In the genomic region with DNA sequence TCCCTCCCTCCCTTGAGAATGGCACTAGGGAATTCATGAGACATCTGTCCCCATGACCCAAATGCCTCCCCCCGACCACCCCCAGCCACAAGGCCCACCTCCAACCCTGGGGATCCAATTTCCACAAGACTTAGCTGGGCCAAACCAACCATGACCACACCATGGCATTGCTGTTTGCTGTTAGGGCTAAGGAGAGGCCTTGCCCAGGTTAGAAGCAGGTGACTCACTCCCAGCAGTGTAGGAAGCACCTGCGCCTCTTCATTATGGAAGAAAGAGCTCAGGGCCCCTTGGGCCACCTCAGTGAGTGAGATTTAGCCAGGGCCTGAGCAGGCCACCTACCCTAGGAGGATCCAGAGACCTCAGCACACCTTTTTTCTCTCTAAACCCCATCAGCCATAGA, we compare ENCODE assay signal across 20 cellular contexts.
"Had no signal": no experiment of that assay in that cellular context is flagged by ENCODE, and none has a peak within 500 bp of the region (broad histone marks: within the 10 kb centered on the region; RNA-seq: fewer than 3 reads in every experiment).

No MANE protein-coding gene starts in this region.

- ATAC-seq: activated T-cell treated with anti-CD3 and anti-CD28 coated beads, Interleukin-2, amount 50 U/mL, for 4 hours had no signal

- DNase-seq: activated CD4-positive, alpha-beta memory T cell treated with anti-CD3 and anti-CD28 coated beads for 36 hours; activated CD4-positive, alpha-beta T cell treated with anti-CD3 and anti-CD28 coated beads, Interleukin-2, amount 10 ng/mL, durations not matched to agents 7 days and 5 days; activated CD4-positive, CD25-positive, alpha-beta regulatory T cell; activated CD8-positive, alpha-beta memory T cell treated with anti-CD3 and anti-CD28 coated beads for 24 hours; activated gamma-delta T cell treated with Interleukin-2 at 50 U/mL for 16 hours; activated naive CD4-positive, alpha-beta T cell treated with anti-CD3 and anti-CD28 coated beads, Interleukin-2, amount 10 ng/mL, durations not matched to agents 7 days and 5 days; activated naive CD8-positive, alpha-beta T cell treated with anti-CD3 and anti-CD28 coated beads for 36 hours; activated T-cell treated with anti-CD3 and anti-CD28 coated beads, Interleukin-2, amount 50 U/mL, for 4 hours; caudate nucleus; NCI-H1092; NCI-H2029; NCI-H2107; NCI-H2171 treated with DMSO at 0.1 percent for 48 hours; NCI-H226; NCI-H526; NCI-H774; SIG-M5 had no signal

- H3K27ac ChIP-seq: KMS-11, RWPE1, VCaP had no signal
